In genomic region chr19:18032102-18032501, GRCh38 we compare ENCODE assay signal across 5 cellular contexts. TPM values are rescaled to one million over a fixed set of nuclear protein-coding genes. Genes with fewer than 3 reads are reported as not detected.
"Had no signal": no experiment of that assay in that cellular context is flagged by ENCODE, and none has a peak within 500 bp of the region (broad histone marks: within the 10 kb centered on the region; RNA-seq: fewer than 3 reads in every experiment).

No MANE protein-coding gene starts in this region.

RNA-seq across cellular contexts. Expression of gene IL12RB1, which starts 54.6 kb away (rescaled TPM):
- total RNA-seq: mammary epithelial cell, neural crest cell, pulmonary artery endothelial cell, renal cortical epithelial cell, temporal lobe had no signal
